30 cellular contexts compared by ENCODE assay signal in genomic region chr1:224594360-224594759, GRCh38.
"Had no signal": no experiment of that assay in that cellular context is flagged by ENCODE, and none has a peak within 500 bp of the region (broad histone marks: within the 10 kb centered on the region; RNA-seq: fewer than 3 reads in every experiment).

No MANE protein-coding gene starts in this region.

- H3K27me3 Mint-ChIP-seq: activated B cell treated with CpG ODN at 0.5 μM for 24 hours; activated CD8-positive, alpha-beta T cell treated with anti-CD3 and anti-CD28 coated beads for 36 hours; activated naive CD4-positive, alpha-beta T cell treated with anti-CD3 and anti-CD28 coated beads, Interleukin-2, amount 50 U/mL, for 24 hours; activated naive CD8-positive, alpha-beta T cell treated with anti-CD3 and anti-CD28 coated beads, Interleukin-2, amount 50 U/mL, for 24 hours; central memory CD8-positive, alpha-beta T cell had no signal

- DNase-seq: activated B cell treated with CpG ODN at 0.5 μM for 24 hours; activated CD4-positive, alpha-beta T cell treated with anti-CD3 and anti-CD28 coated beads, Interleukin-2, amount 50 U/mL, for 1 hour; activated CD8-positive, alpha-beta T cell treated with anti-CD3 and anti-CD28 coated beads for 36 hours; activated gamma-delta T cell treated with Interleukin-2 at 50 U/mL for 16 hours; activated naive CD8-positive, alpha-beta T cell treated with anti-CD3 and anti-CD28 coated beads, Interleukin-2, amount 50 U/mL, for 24 hours; activated T-cell treated with anti-CD3 and anti-CD28 coated beads, Interleukin-2, amount 50 U/mL, for 4 hours; amygdala; dermis blood vessel endothelial cell; effector CD8-positive, alpha-beta T cell; hippocampal formation; kidney; left colon; midbrain; naive thymus-derived CD4-positive, alpha-beta T cell; nucleus accumbens; psoas muscle; sigmoid colon; small intestine; stimulated activated CD4-positive, alpha-beta T cell treated with anti-CD3 and anti-CD28 coated beads, Interleukin-4, amount 100 ng/mL, for 24 hours; T-helper 2 cell had no signal

- H3K4me3 ChIP-seq: psoas muscle, sigmoid colon, suprapubic skin, tibial nerve had no signal

- H3K4me1 ChIP-seq: parathyroid adenoma, sigmoid colon had no signal

- H3K36me3 Mint-ChIP-seq: activated naive CD4-positive, alpha-beta T cell treated with anti-CD3 and anti-CD28 coated beads, Interleukin-2, amount 50 U/mL, for 24 hours; memory B cell; stimulated activated effector memory CD8-positive, alpha-beta T cell treated with anti-CD3 and anti-CD28 coated beads, Interleukin-12 subunit alpha, Interleukin-12 subunit beta, amount 100 ng/mL, for 72 hours had no signal

- H3K27me3 ChIP-seq: sigmoid colon, suprapubic skin, tibial nerve had no signal

- H3K27ac ChIP-seq: epithelial cell of prostate, parathyroid adenoma, psoas muscle, sigmoid colon, suprapubic skin, tibial nerve had no signal

- H3K27ac Mint-ChIP-seq: activated B cell treated with CpG ODN at 0.5 μM for 24 hours; activated CD8-positive, alpha-beta T cell treated with anti-CD3 and anti-CD28 coated beads for 36 hours; activated naive CD4-positive, alpha-beta T cell treated with anti-CD3 and anti-CD28 coated beads, Interleukin-2, amount 50 U/mL, for 24 hours; activated naive CD8-positive, alpha-beta T cell treated with anti-CD3 and anti-CD28 coated beads, Interleukin-2, amount 50 U/mL, for 24 hours; activated T-helper 17 cell treated with anti-CD3 and anti-CD28 coated beads, Interleukin-2, amount 50 U/mL, for 72 hours; memory B cell; naive thymus-derived CD4-positive, alpha-beta T cell; stimulated activated effector memory CD8-positive, alpha-beta T cell treated with anti-CD3 and anti-CD28 coated beads, Interleukin-12 subunit alpha, Interleukin-12 subunit beta, amount 100 ng/mL, for 72 hours had no signal

- ATAC-seq: activated CD8-positive, alpha-beta T cell treated with anti-CD3 and anti-CD28 coated beads for 36 hours; activated naive CD8-positive, alpha-beta T cell treated with anti-CD3 and anti-CD28 coated beads, Interleukin-2, amount 50 U/mL, for 24 hours; activated T-cell treated with anti-CD3 and anti-CD28 coated beads, Interleukin-2, amount 50 U/mL, for 4 hours; activated T-helper 17 cell treated with anti-CD3 and anti-CD28 coated beads, Interleukin-2, amount 50 U/mL, for 72 hours; left colon; naive thymus-derived CD4-positive, alpha-beta T cell; psoas muscle; stimulated activated effector memory CD8-positive, alpha-beta T cell treated with anti-CD3 and anti-CD28 coated beads, Interleukin-12 subunit alpha, Interleukin-12 subunit beta, amount 100 ng/mL, for 72 hours had no signal

- H3K9me3 ChIP-seq: psoas muscle, sigmoid colon, suprapubic skin, tibial nerve had no signal

- H3K36me3 ChIP-seq: sigmoid colon, suprapubic skin, tibial nerve had no signal

- H3K4me3 Mint-ChIP-seq: activated B cell treated with CpG ODN at 0.5 μM for 24 hours; activated CD8-positive, alpha-beta T cell treated with anti-CD3 and anti-CD28 coated beads for 36 hours; activated naive CD4-positive, alpha-beta T cell treated with anti-CD3 and anti-CD28 coated beads, Interleukin-2, amount 50 U/mL, for 24 hours; activated naive CD8-positive, alpha-beta T cell treated with anti-CD3 and anti-CD28 coated beads, Interleukin-2, amount 50 U/mL, for 24 hours; activated T-cell treated with anti-CD3 and anti-CD28 coated beads, Interleukin-2, amount 50 U/mL, for 4 hours; activated T-helper 17 cell treated with anti-CD3 and anti-CD28 coated beads, Interleukin-2, amount 50 U/mL, for 72 hours; central memory CD8-positive, alpha-beta T cell; memory B cell; neural crest cell; stimulated activated effector memory CD8-positive, alpha-beta T cell treated with anti-CD3 and anti-CD28 coated beads, Interleukin-12 subunit alpha, Interleukin-12 subunit beta, amount 100 ng/mL, for 72 hours had no signal

- H3K4me1 Mint-ChIP-seq: activated naive CD4-positive, alpha-beta T cell treated with anti-CD3 and anti-CD28 coated beads, Interleukin-2, amount 50 U/mL, for 24 hours; activated T-helper 17 cell treated with anti-CD3 and anti-CD28 coated beads, Interleukin-2, amount 50 U/mL, for 72 hours; central memory CD8-positive, alpha-beta T cell had no signal

- H3K9me3 Mint-ChIP-seq: activated B cell treated with CpG ODN at 0.5 μM for 24 hours; activated CD8-positive, alpha-beta T cell treated with anti-CD3 and anti-CD28 coated beads for 36 hours; activated naive CD4-positive, alpha-beta T cell treated with anti-CD3 and anti-CD28 coated beads, Interleukin-2, amount 50 U/mL, for 24 hours; activated naive CD8-positive, alpha-beta T cell treated with anti-CD3 and anti-CD28 coated beads, Interleukin-2, amount 50 U/mL, for 24 hours; activated T-helper 17 cell treated with anti-CD3 and anti-CD28 coated beads, Interleukin-2, amount 50 U/mL, for 72 hours; central memory CD8-positive, alpha-beta T cell; memory B cell; neural crest cell; stimulated activated effector memory CD8-positive, alpha-beta T cell treated with anti-CD3 and anti-CD28 coated beads, Interleukin-12 subunit alpha, Interleukin-12 subunit beta, amount 100 ng/mL, for 72 hours had no signal
